8 cellular contexts compared by ENCODE assay signal in genomic region chr7:129144095-129144833, GRCh38. TPM values are rescaled to one million over a fixed set of nuclear protein-coding genes. Genes with fewer than 3 reads are reported as not detected.
DNase-seq lines count a peak whose midpoint lies in the region; ATAC-seq and TF ChIP-seq lines count a peak whose summit lies in the region.

Gene TSPAN33 (plus strand): TSS chr7:129144707. CDS start chr7:129144981, 274 bp downstream.

- H3K4me1 ChIP-seq in DOHH2 (ENCODE audit: control insufficient read depth, low read length) = peaks cover 63% of the 10 kb centered on the region
- peaks cover 4% of the 10 kb centered on the region for H3K4me1 ChIP-seq in SJSA1 (replicated peaks)
- H3K4me1 ChIP-seq in thymus (ENCODE audit: control insufficient read depth, insufficient read depth, low read length) = no peaks in the 10 kb centered on the region

- H3K4me3 ChIP-seq in DOHH2 (ENCODE audit: low read length) (peak within 1 kb of the TSS; percentile 97), SJSA1 (peak within 1 kb of the TSS; percentile 21), thymus (ENCODE audit: low read length) (peak within 1 kb of the TSS; percentile 64)

- no peaks in the 10 kb centered on the region for H3K36me3 Mint-ChIP-seq in activated naive CD4-positive, alpha-beta T cell treated with anti-CD3 and anti-CD28 coated beads, Interleukin-2, amount 50 U/mL, for 24 hours
- peaks cover 3% of the 10 kb centered on the region for H3K36me3 Mint-ChIP-seq in osteocyte (ENCODE audit: unreplicated experiment)

- no peaks in the 10 kb centered on the region for H3K9me2 ChIP-seq in DOHH2 (replicated peaks; ENCODE audit: control insufficient read depth, low read length)

- H3K27ac ChIP-seq in DOHH2 (ENCODE audit: low read depth, low read length) (peak within 1 kb of the TSS; percentile 43), KOPT-K1 (ENCODE audit: low read depth, low read length, poor library complexity, severe bottlenecking) (peak within 1 kb of the TSS; percentile 5), SJSA1 (no peak within 1 kb of the TSS), thymus (ENCODE audit: low read depth) (no peak within 1 kb of the TSS)

- no peaks in the 10 kb centered on the region for H4K20me1 ChIP-seq in DOHH2 (ENCODE audit: control insufficient read depth, insufficient read depth, low read depth, low read length)

- H3K79me2 ChIP-seq in DOHH2 (ENCODE audit: control insufficient read depth, low read length) = peaks cover 44% of the 10 kb centered on the region

- no peaks in the 10 kb centered on the region for H3K27me3 ChIP-seq in DOHH2 (ENCODE audit: control insufficient read depth, low read length)
- H3K27me3 ChIP-seq in SJSA1 (replicated peaks) = peaks cover 38% of the 10 kb centered on the region
- H3K27me3 ChIP-seq in thymus (ENCODE audit: control insufficient read depth, insufficient read depth) = peaks cover 2% of the 10 kb centered on the region

- H3K9me3 Mint-ChIP-seq in activated naive CD4-positive, alpha-beta T cell treated with anti-CD3 and anti-CD28 coated beads, Interleukin-2, amount 50 U/mL, for 24 hours = no peaks in the 10 kb centered on the region
- no peaks in the 10 kb centered on the region for H3K9me3 Mint-ChIP-seq in osteocyte (ENCODE audit: unreplicated experiment)

- ATAC-seq in GM21737 (IDR thresholded peaks at IDR 0.05; ENCODE audit: unreplicated experiment) (peak; percentile 70), Right ventricle myocardium inferior (peak; percentile 90)

- intact Hi-C loops in Right ventricle myocardium inferior (cut with DNase I) = no loop called here

- TF ChIP-seq CTCF in DOHH2 (IDR thresholded peaks at IDR 0.05; ENCODE audit: low read depth, low read length, poor library complexity, severe bottlenecking) (no peak), osteocyte (IDR thresholded peaks at IDR 0.05) (no peak)

- peaks cover 10% of the 10 kb centered on the region for H3K4me1 Mint-ChIP-seq in activated naive CD4-positive, alpha-beta T cell treated with anti-CD3 and anti-CD28 coated beads, Interleukin-2, amount 50 U/mL, for 24 hours
- peaks cover 8% of the 10 kb centered on the region for H3K4me1 Mint-ChIP-seq in osteocyte (ENCODE audit: unreplicated experiment)

- H3K4me3 Mint-ChIP-seq in activated naive CD4-positive, alpha-beta T cell treated with anti-CD3 and anti-CD28 coated beads, Interleukin-2, amount 50 U/mL, for 24 hours = peak within 1 kb of the TSS; percentile 89
- H3K4me3 Mint-ChIP-seq in osteocyte (ENCODE audit: unreplicated experiment) = peak within 1 kb of the TSS; percentile 75

- H3K9me3 ChIP-seq in DOHH2 (ENCODE audit: control insufficient read depth, insufficient read depth, low read length) (no peaks in the 10 kb centered on the region), KOPT-K1 (ENCODE audit: insufficient read depth, low read length, poor library complexity, severe bottlenecking) (no peaks in the 10 kb centered on the region), SJSA1 (replicated peaks) (no peaks in the 10 kb centered on the region), thymus (ENCODE audit: control insufficient read depth) (no peaks in the 10 kb centered on the region)

- WGBS in thymus = 3% methylated on average over 43 of the region's 43 CpGs

- H3K4me2 ChIP-seq in DOHH2 (ENCODE audit: low read length) = peak within 1 kb of the TSS; percentile 95

- H3K27me3 Mint-ChIP-seq in activated naive CD4-positive, alpha-beta T cell treated with anti-CD3 and anti-CD28 coated beads, Interleukin-2, amount 50 U/mL, for 24 hours = no peaks in the 10 kb centered on the region
- H3K27me3 Mint-ChIP-seq in osteocyte (ENCODE audit: unreplicated experiment) = peaks cover 78% of the 10 kb centered on the region

- peaks cover 21% of the 10 kb centered on the region for H3K36me3 ChIP-seq in DOHH2 (ENCODE audit: control insufficient read depth, low read length)
- H3K36me3 ChIP-seq in KOPT-K1 (ENCODE audit: insufficient read depth, low read length) = no peaks in the 10 kb centered on the region
- H3K36me3 ChIP-seq in SJSA1 = no peaks in the 10 kb centered on the region
- no peaks in the 10 kb centered on the region for H3K36me3 ChIP-seq in thymus (ENCODE audit: control insufficient read depth, insufficient read depth)

- peak; percentile 25 to 68 for DNase-seq in SJSA1 (ENCODE audit: low read depth in 1 of 2, low spot score in 2 of 2)
- peak; percentile 92 for DNase-seq in Right ventricle myocardium inferior (ENCODE audit: missing footprints)
- DNase-seq in osteocyte (ENCODE audit: extremely low spot score, unreplicated experiment) = no peak

- H3F3A ChIP-seq in DOHH2 (ENCODE audit: control insufficient read depth, insufficient read depth) = peaks cover 6% of the 10 kb centered on the region

- H3K27ac Mint-ChIP-seq in activated naive CD4-positive, alpha-beta T cell treated with anti-CD3 and anti-CD28 coated beads, Interleukin-2, amount 50 U/mL, for 24 hours = no peak within 1 kb of the TSS
- H3K27ac Mint-ChIP-seq in osteocyte (ENCODE audit: unreplicated experiment) = no peak within 1 kb of the TSS

RNA-seq across cellular contexts. Expression of gene TSPAN33, which starts in this region (rescaled TPM):
- 0.19 and 0.82 TPM in 2 replicates for total RNA-seq in SJSA1 (2014; rRNA removed; shearing (Covaris generic))
- 14.9 TPM for total RNA-seq in Right ventricle myocardium inferior
- total RNA-seq in osteocyte = 0.39 and 1.2 TPM in 2 replicates
- 23.4 TPM for polyA plus RNA-seq in thymus

Comparison
In these comparisons a context has a peak if more than half of its experiments do, and no peak if none do; other contexts are left out.
1. Peak in DNase-seq and H3K4me3 ChIP-seq in SJSA1; RNA of the gene not detected or under 1 TPM.
2. H3K27ac ChIP-seq: peak in DOHH2 (single experiment) and KOPT-K1 (single experiment); none in SJSA1 (single experiment) and thymus (single experiment).
3. H3K4me3 ChIP-seq: peak in every context shown above with its lines; median percentile 97 in DOHH2; 64 in thymus; 21 in SJSA1.